ENCODE assay signal across 22 cellular contexts in the genomic region with DNA sequence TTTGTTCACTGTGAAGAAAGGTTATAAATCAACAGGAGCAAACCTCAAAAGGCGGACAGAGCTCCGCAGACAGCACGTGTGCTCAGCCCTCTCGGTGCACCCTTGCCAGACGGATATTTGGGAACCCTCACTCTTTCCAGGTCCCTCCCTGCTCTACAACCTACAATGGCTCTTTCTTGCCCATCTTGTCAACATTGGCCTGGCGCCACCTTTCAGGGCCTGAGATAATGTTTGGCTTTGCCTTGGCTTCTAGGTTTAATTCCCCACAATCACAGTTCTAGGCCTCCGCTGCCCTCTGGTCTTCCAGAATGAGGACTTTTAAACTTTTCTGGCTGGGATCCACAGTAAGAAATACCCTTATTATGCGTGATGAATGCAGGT. TPM values are rescaled to one million over a fixed set of nuclear protein-coding genes. Genes with fewer than 3 reads are reported as not detected.
A peak's percentile ranks its signal among the peaks of the same experiment; 100 is the strongest.
DNase-seq lines count a peak whose midpoint lies in the region; ATAC-seq and TF ChIP-seq lines count a peak whose summit lies in the region.
"Had no signal": no experiment of that assay in that cellular context is flagged by ENCODE, and none has a peak within 500 bp of the region (broad histone marks: within the 10 kb centered on the region; RNA-seq: fewer than 3 reads in every experiment).

No MANE protein-coding gene starts in this region.

- peak overlapping the region; percentile 99 for H3K27ac Mint-ChIP-seq in HFFc6
- H3K27ac Mint-ChIP-seq: naive thymus-derived CD4-positive, alpha-beta T cell had no signal

- DNase-seq in HFFc6 = no peak
- no peak for DNase-seq in SJSA1 (ENCODE audit: low read depth in 1 of 2, low spot score in 2 of 2)
- no peak for DNase-seq in left ventricle myocardium inferior
- DNase-seq in sciatic nerve (ENCODE audit: low spot score) = no peak
- DNase-seq in NCI-H1930 (lab: John Stamatoyannopoulos, UW) = no peak
- no peak for DNase-seq in H7
- DNase-seq: activated CD4-positive, alpha-beta T cell treated with anti-CD3 and anti-CD28 coated beads, Interleukin-2, amount 50 U/mL, for 4 hours; activated gamma-delta T cell; BE2C; Caco-2; caudate nucleus; effector CD4-positive, alpha-beta T cell; naive thymus-derived CD4-positive, alpha-beta T cell; NCI-H187; NCI-H510A treated with DMSO at 0.1 percent for 48 hours; small intestine; stimulated activated CD4-positive, alpha-beta T cell treated with anti-CD3 and anti-CD28 coated beads, Interleukin-2, amount 100 ng/mL, for 48 hours; stimulated activated naive CD8-positive, alpha-beta T cell treated with anti-CD3 and anti-CD28 coated beads, Interleukin-15, amount 100 ng/mL, for 72 hours; T-helper 2 cell; upper lobe of left lung; WERI-Rb-1 had no signal

- H3K9me3 ChIP-seq in SJSA1 (replicated peaks) (no peaks in the 10 kb centered on the region), left ventricle myocardium inferior (replicated peaks) (no peaks in the 10 kb centered on the region)
- H3K9me3 ChIP-seq: BE2C, Caco-2, upper lobe of left lung had no signal

- intact Hi-C loops in left ventricle myocardium inferior (cut with micrococcal nuclease) (no loop called here), sciatic nerve (cut with DNase I) (no loop called here)

- H3K4me1 Mint-ChIP-seq in HFFc6 (ENCODE audit: low read depth) = peaks cover 63% of the 10 kb centered on the region
- H3K4me1 Mint-ChIP-seq: naive thymus-derived CD4-positive, alpha-beta T cell; stimulated activated naive CD8-positive, alpha-beta T cell treated with anti-CD3 and anti-CD28 coated beads, Interleukin-15, amount 100 ng/mL, for 72 hours had no signal

- H3K36me3 ChIP-seq in SJSA1 (peaks cover 6% of the 10 kb centered on the region; the same call in 1 of the 2 replicates), left ventricle myocardium inferior (no peaks in the 10 kb centered on the region), H7 (replicated peaks; ENCODE audit: control insufficient read depth, insufficient read depth, low read length) (no peaks in the 10 kb centered on the region)
- H3K36me3 ChIP-seq: BE2C, upper lobe of left lung, WERI-Rb-1 had no signal

- H3K27ac ChIP-seq in SJSA1 (peak overlapping the region; percentile 87), left ventricle myocardium inferior (replicated peaks) (peak overlapping the region; percentile 77)
- H3K27ac ChIP-seq: upper lobe of left lung, WERI-Rb-1 had no signal

- H3K36me3 Mint-ChIP-seq in HFFc6 (ENCODE audit: low read depth) = peaks cover 32% of the 10 kb centered on the region
- H3K36me3 Mint-ChIP-seq: naive thymus-derived CD4-positive, alpha-beta T cell had no signal

- H3K4me3 Mint-ChIP-seq in HFFc6 = peak overlapping the region; percentile 74; the same call in 1 of the 2 replicates
- H3K4me3 Mint-ChIP-seq: naive thymus-derived CD4-positive, alpha-beta T cell; stimulated activated naive CD8-positive, alpha-beta T cell treated with anti-CD3 and anti-CD28 coated beads, Interleukin-15, amount 100 ng/mL, for 72 hours had no signal

- H3K4me3 ChIP-seq in SJSA1 (no peak overlapping the region), left ventricle myocardium inferior (no peak overlapping the region), H7 (ENCODE audit: insufficient read depth, low read depth, low read length) (no peak overlapping the region)
- H3K4me3 ChIP-seq: upper lobe of left lung had no signal

- H3K27me3 Mint-ChIP-seq in HFFc6 (ENCODE audit: insufficient read depth) = peaks cover 2% of the 10 kb centered on the region; the same call in 1 of the 2 replicates

- H3K27me3 ChIP-seq in SJSA1 (replicated peaks) = no peaks in the 10 kb centered on the region
- H3K27me3 ChIP-seq in left ventricle myocardium inferior (ENCODE audit: low read depth) = no peaks in the 10 kb centered on the region
- H3K27me3 ChIP-seq in H7 (ENCODE audit: control insufficient read depth, insufficient read depth, low read length) = no peaks in the 10 kb centered on the region
- H3K27me3 ChIP-seq: BE2C, upper lobe of left lung had no signal

- H3K4me1 ChIP-seq in SJSA1 (replicated peaks) = peaks cover 28% of the 10 kb centered on the region
- H3K4me1 ChIP-seq in left ventricle myocardium inferior = peaks cover 81% of the 10 kb centered on the region
- H3K4me1 ChIP-seq: BE2C, Caco-2 had no signal

- peaks cover 4% of the 10 kb centered on the region; the same call in 1 of the 2 replicates for H3K9me3 Mint-ChIP-seq in HFFc6

- no peak for TF ChIP-seq CTCF in HFFc6 (IDR thresholded peaks at IDR 0.05)
- no peak for TF ChIP-seq CTCF in left ventricle myocardium inferior (IDR thresholded peaks at IDR 0.05; ENCODE audit: borderline replicate concordance)

- peak; percentile 79 for ATAC-seq in sciatic nerve
- ATAC-seq in GM21717 (IDR thresholded peaks at IDR 0.05; ENCODE audit: unreplicated experiment) = no peak
- ATAC-seq: naive thymus-derived CD4-positive, alpha-beta T cell; stimulated activated naive CD8-positive, alpha-beta T cell treated with anti-CD3 and anti-CD28 coated beads, Interleukin-15, amount 100 ng/mL, for 72 hours had no signal

RNA-seq across cellular contexts. Expression of a gene that starts 21.9 kb away (rescaled TPM):
- total RNA-seq in HFFc6 (2021; fragmentation: NEBNext Ultra II Directional; extraction: Animal tissue kit (Norgen Biotek cat#: 25700)) = 10 to 100 TPM; 32.7 to 39.1 (median 36.4) TPM
- total RNA-seq in SJSA1 (2014; rRNA removed; shearing (Covaris generic)) = 9.4 and 14.6 TPM in 2 replicates
- total RNA-seq in left ventricle myocardium inferior (95.8 TPM), sciatic nerve (21.1 TPM)
- 3.3 and 3.9 TPM in 2 replicates for total RNA-seq in H7 (2014; rRNA removed; shearing (Covaris generic))
- total RNA-seq: naive thymus-derived CD4-positive, alpha-beta T cell had no signal
